In genomic region chr1:58584082-58584895, GRCh38 we compare ENCODE assay signal across 8 cellular contexts. TPM values are rescaled to one million over a fixed set of nuclear protein-coding genes. Genes with fewer than 3 reads are reported as not detected.
A peak's percentile ranks its signal among the peaks of the same experiment; 100 is the strongest.
DNase-seq lines count a peak whose midpoint lies in the region; ATAC-seq, FAIRE-seq and TF ChIP-seq lines count a peak whose summit lies in the region.

No MANE protein-coding gene starts in this region.

- H3K27me3 ChIP-seq in foreskin keratinocyte, result no peaks in the 10 kb centered on the region
- peaks cover 0 to 16% (median 0%) of the 10 kb centered on the region in 7 donors for H3K27me3 ChIP-seq in spleen (replicated peaks in 1 of 7)

- whole genome bisulfite sequencing in spleen, 5 donors, result 14 to 31% (median 21%) methylated on average over 8 of the region's 8 CpGs

- TF ChIP-seq CTCF in foreskin keratinocyte (conservative IDR thresholded peaks at IDR 0.05), result no peak
- no peak for TF ChIP-seq CTCF in spleen (IDR thresholded peaks at IDR 0.05 in 8 of 11, conservative IDR thresholded peaks at IDR 0.05 in 3 of 11)

- H3K27ac ChIP-seq in foreskin keratinocyte (peak overlapping the region; percentile 96), spleen (peak overlapping the region in 6 of 8 donors; percentile 19 to 74 (median 55))

- H3K9me3 ChIP-seq in spleen, result no peaks in the 10 kb centered on the region

- no peak for TF ChIP-seq POLR2A in spleen (IDR thresholded peaks at IDR 0.05)

- H3K36me3 ChIP-seq in spleen, result no peaks in the 10 kb centered on the region

- H3K4me3 ChIP-seq in spleen, result peak overlapping the region in 1 of 8 donors; percentile 15

- intact Hi-C loops in spleen (cut with DNase I; ENCODE audit: low total_unique reads), result no loop called here

- peak; percentile 18 for DNase-seq in GM18507 (ENCODE audit: extremely low spot score, insufficient read length, low read depth)
- peak; percentile 82 for DNase-seq in SIG-M5 treated with dmso at 0.1 percent for 504 hours (lab: John Stamatoyannopoulos, UW; ENCODE audit: unreplicated experiment)
- DNase-seq in foreskin keratinocyte, result peak; percentile 97
- DNase-seq in spleen, result no peak
- no peak for DNase-seq in NCI-H2081 treated with DMSO at 0.1 percent for 48 hours (lab: John Stamatoyannopoulos, UW)

- H3K4me1 ChIP-seq in foreskin keratinocyte (peaks cover 28% of the 10 kb centered on the region), spleen (peaks cover 0 to 24% (median 10%) of the 10 kb centered on the region in 6 donors)

- peak; percentile 76 for ATAC-seq in HG02981 (IDR thresholded peaks at IDR 0.05; ENCODE audit: unreplicated experiment)
- ATAC-seq in foreskin keratinocyte, result peak; percentile 90
- ATAC-seq in HG03108 (IDR thresholded peaks at IDR 0.05; ENCODE audit: unreplicated experiment), result no peak
- ATAC-seq in GM21737 (IDR thresholded peaks at IDR 0.05; ENCODE audit: unreplicated experiment), result no peak

- peak; percentile 71 for FAIRE-seq in GM18507 (lab: Jason Lieb, UNC)

RNA-seq across cellular contexts. Expression of gene TACSTD2, which starts 7.2 kb away (rescaled TPM):
- 103 and 150 TPM in 2 replicates for total RNA-seq in foreskin keratinocyte
- 112 and 158 TPM in 2 replicates for polyA plus RNA-seq in foreskin keratinocyte
- 1 to 10 TPM in 3 of 7 donors, under 1 TPM in 3, not detected in 1; 0.35 to 1.7 (median 0.80) TPM for total RNA-seq in spleen
- polyA plus RNA-seq in spleen, result 1 to 10 TPM in 1 of 3 donors, under 1 TPM in 2; 0.50 to 1.0 (median 0.61) TPM

RNA-seq across cellular contexts. Expression of gene OMA1, which starts 37.8 kb away (rescaled TPM):
- total RNA-seq in foreskin keratinocyte, result 17.2 and 22.3 TPM in 2 replicates
- 11.6 and 12.1 TPM in 2 replicates for polyA plus RNA-seq in foreskin keratinocyte
- total RNA-seq in spleen, result 10 to 100 TPM; 31.4 to 48.6 (median 40.1) TPM
- 10 to 100 TPM; 19.3 to 23.1 (median 22.1) TPM for polyA plus RNA-seq in spleen

Comparison
In these comparisons a context has a peak if more than half of its experiments do, and no peak if none do; other contexts are left out.
1. DNase-seq: peak in GM18507 (single experiment), SIG-M5 treated with dmso at 0.1 percent for 504 hours (single experiment) and foreskin keratinocyte (2 of 2); none in spleen (single experiment) and NCI-H2081 treated with DMSO at 0.1 percent for 48 hours (single experiment).
2. ATAC-seq: peak in HG02981 (single experiment) and foreskin keratinocyte (single experiment); none in HG03108 (single experiment) and GM21737 (single experiment).
3. RNA of gene TACSTD2, which starts 7.2 kb away (total RNA-seq): 103 to 150 TPM in foreskin keratinocyte; 0.35 to 1.7 TPM in spleen; every median in the first group is over 10 times any median in the second.